In the genomic region with DNA sequence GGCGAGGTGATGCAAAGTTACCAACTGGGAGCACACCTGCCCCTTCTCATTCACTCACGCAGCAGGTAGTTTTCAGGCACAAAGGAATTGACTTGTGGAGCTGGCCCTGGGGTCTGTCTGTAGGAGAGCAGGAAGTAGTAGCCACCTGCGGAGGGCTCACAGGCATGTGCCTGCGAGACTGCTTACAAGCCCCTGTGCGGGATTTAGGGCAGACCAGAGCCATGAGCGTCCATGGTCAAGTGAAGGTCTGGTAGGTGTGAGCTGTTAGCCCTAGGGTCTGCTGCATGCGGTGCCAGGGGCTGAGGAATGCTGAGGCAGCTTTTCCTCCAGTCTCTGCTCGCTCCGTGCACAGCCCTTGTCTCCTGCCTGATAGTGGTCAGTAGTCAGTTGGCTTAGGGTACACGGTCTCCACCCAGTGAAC, we compare ENCODE assay signal across 14 cellular contexts. TPM values are rescaled to one million over a fixed set of nuclear protein-coding genes. Genes with fewer than 3 reads are reported as not detected.
DNase-seq lines count a peak whose midpoint lies in the region; ATAC-seq and TF ChIP-seq lines count a peak whose summit lies in the region.
"Had no signal": no experiment of that assay in that cellular context is flagged by ENCODE, and none has a peak within 500 bp of the region (broad histone marks: within the 10 kb centered on the region; RNA-seq: fewer than 3 reads in every experiment).

No MANE protein-coding gene starts in this region.

- no peaks in the 10 kb centered on the region for H4K20me1 ChIP-seq in PC-9 (ENCODE audit: insufficient read depth)

- H3K27ac Mint-ChIP-seq in T-helper 2 cell treated with Interferon-gamma antibody and Interleukin-4, amounts not matched to agents 5 μg/mL and 100 μg/mL, for 36 hours: peak overlapping the region; percentile 98
- peak overlapping the region; percentile 87 to 89 for H3K27ac Mint-ChIP-seq in stimulated activated naive CD8-positive, alpha-beta T cell treated with anti-CD3 and anti-CD28 coated beads, Interleukin-15, amount 100 ng/mL, for 72 hours

- no peak for ATAC-seq in stimulated activated naive CD8-positive, alpha-beta T cell treated with anti-CD3 and anti-CD28 coated beads, Interleukin-15, amount 100 ng/mL, for 72 hours

- intact Hi-C loops in esophagus muscularis mucosa (cut with DNase I) (no loop called here), PC-9 (cut with micrococcal nuclease; ENCODE audit: unreplicated experiment) (no loop called here)

- no TSS peak for BruUV-seq in PC-9 (replicated peaks; lab: Mats Ljungman, UMichigan)

- peaks cover 88% of the 10 kb centered on the region for H3K4me1 Mint-ChIP-seq in T-helper 2 cell treated with Interferon-gamma antibody and Interleukin-4, amounts not matched to agents 5 μg/mL and 100 μg/mL, for 36 hours (ENCODE audit: low read depth)
- peaks cover 92% of the 10 kb centered on the region for H3K4me1 Mint-ChIP-seq in stimulated activated naive CD8-positive, alpha-beta T cell treated with anti-CD3 and anti-CD28 coated beads, Interleukin-15, amount 100 ng/mL, for 72 hours

- no peak overlapping the region for H3K4me3 ChIP-seq in esophagus muscularis mucosa
- H3K4me3 ChIP-seq in PC-9: no peak overlapping the region
- H3K4me3 ChIP-seq: ovary, thoracic aorta had no signal

- 88% methylated on average over 10 of the region's 10 CpGs for WGBS in esophagus muscularis mucosa

- H3K9me2 ChIP-seq in PC-9 (ENCODE audit: insufficient read depth): no peaks in the 10 kb centered on the region

- no peaks in the 10 kb centered on the region for H3K9me3 Mint-ChIP-seq in T-helper 2 cell treated with Interferon-gamma antibody and Interleukin-4, amounts not matched to agents 5 μg/mL and 100 μg/mL, for 36 hours
- H3K9me3 Mint-ChIP-seq in stimulated activated naive CD8-positive, alpha-beta T cell treated with anti-CD3 and anti-CD28 coated beads, Interleukin-15, amount 100 ng/mL, for 72 hours: no peaks in the 10 kb centered on the region

- H3K27ac ChIP-seq in esophagus muscularis mucosa (replicated peaks in 1 of 4): peak overlapping the region in 3 of 4 donors; percentile 62 to 67 (median 66)
- H3K27ac ChIP-seq in PC-9: no peak overlapping the region
- H3K27ac ChIP-seq: ovary, RWPE1, WERI-Rb-1 had no signal

- peaks cover 51 to 79% (median 72%) of the 10 kb centered on the region in 4 donors for H3K4me1 ChIP-seq in esophagus muscularis mucosa
- peaks cover 32% of the 10 kb centered on the region for H3K4me1 ChIP-seq in PC-9 (replicated peaks; ENCODE audit: insufficient read depth)

- no peaks in the 10 kb centered on the region for H3K36me3 ChIP-seq in esophagus muscularis mucosa
- no peaks in the 10 kb centered on the region for H3K36me3 ChIP-seq in PC-9 (ENCODE audit: low read depth)
- H3K36me3 ChIP-seq: ovary, thoracic aorta, WERI-Rb-1 had no signal

- no peak for TF ChIP-seq POLR2A in esophagus muscularis mucosa (IDR thresholded peaks at IDR 0.05; ENCODE audit: low read depth)

- TF ChIP-seq CTCF in esophagus muscularis mucosa (IDR thresholded peaks at IDR 0.05): no peak
- no peak for TF ChIP-seq CTCF in PC-9 (conservative IDR thresholded peaks at IDR 0.05)

- peaks cover 41% of the 10 kb centered on the region for H3K36me3 Mint-ChIP-seq in T-helper 2 cell treated with Interferon-gamma antibody and Interleukin-4, amounts not matched to agents 5 μg/mL and 100 μg/mL, for 36 hours (ENCODE audit: low read depth)

- no peaks in the 10 kb centered on the region for H3K27me3 ChIP-seq in esophagus muscularis mucosa
- no peaks in the 10 kb centered on the region for H3K27me3 ChIP-seq in PC-9 (ENCODE audit: insufficient read depth, low read depth)
- H3K27me3 ChIP-seq: ovary had no signal

- H3K4me2 ChIP-seq in PC-9: no peak overlapping the region

- no peaks in the 10 kb centered on the region; the same call in 1 of the 2 replicates for H3F3A ChIP-seq in PC-9 (ENCODE audit: insufficient read depth, low read depth)

- POLR2A ChIA-PET in PC-9 (lab: Charles Lee; ENCODE audit: unreplicated experiment): no interaction called here

- no peaks in the 10 kb centered on the region for H3K9me3 ChIP-seq in esophagus muscularis mucosa
- no peaks in the 10 kb centered on the region for H3K9me3 ChIP-seq in PC-9 (ENCODE audit: insufficient read depth, low read depth)
- H3K9me3 ChIP-seq: ovary, thoracic aorta had no signal

- CTCF ChIA-PET in PC-9 (lab: Charles Lee): no interaction called here

- no peak for TF ChIP-seq EP300 in esophagus muscularis mucosa (IDR thresholded peaks at IDR 0.05)

- no peaks in the 10 kb centered on the region for H3K27me3 Mint-ChIP-seq in T-helper 2 cell treated with Interferon-gamma antibody and Interleukin-4, amounts not matched to agents 5 μg/mL and 100 μg/mL, for 36 hours (ENCODE audit: low read depth)
- no peaks in the 10 kb centered on the region for H3K27me3 Mint-ChIP-seq in stimulated activated naive CD8-positive, alpha-beta T cell treated with anti-CD3 and anti-CD28 coated beads, Interleukin-15, amount 100 ng/mL, for 72 hours

- H2AFZ ChIP-seq in PC-9: no peak overlapping the region

- H3K79me2 ChIP-seq in PC-9 (ENCODE audit: low read depth): peaks cover 70% of the 10 kb centered on the region

- DNase-seq in activated CD8-positive, alpha-beta memory T cell treated with anti-CD3 and anti-CD28 coated beads for 24 hours: peak; percentile 66
- DNase-seq in activated CD8-positive, alpha-beta memory T cell treated with anti-CD3 and anti-CD28 coated beads, Interleukin-2, amount 50 U/mL, for 4 hours: no peak
- DNase-seq in T-helper 2 cell treated with Interferon-gamma antibody and Interleukin-4, amounts not matched to agents 5 μg/mL and 100 μg/mL, for 36 hours (ENCODE audit: low spot score): no peak
- DNase-seq in esophagus muscularis mucosa (ENCODE audit: extremely low spot score): no peak
- no peak for DNase-seq in stimulated activated naive CD8-positive, alpha-beta T cell treated with anti-CD3 and anti-CD28 coated beads, Interleukin-15, amount 100 ng/mL, for 72 hours
- no peak for DNase-seq in PC-9
- no peak for DNase-seq in Ammon's horn (ENCODE audit: low spot score)
- DNase-seq in NCI-H446 (lab: John Stamatoyannopoulos, UW): no peak
- DNase-seq: NCI-H2029; ovary; stimulated activated CD4-positive, alpha-beta T cell treated with anti-CD3 and anti-CD28 coated beads, Interleukin-4, amount 100 ng/mL, for 1 hour; WERI-Rb-1 had no signal

- H3K4me3 Mint-ChIP-seq in T-helper 2 cell treated with Interferon-gamma antibody and Interleukin-4, amounts not matched to agents 5 μg/mL and 100 μg/mL, for 36 hours: peak overlapping the region; percentile 82
- peak overlapping the region; percentile 70 to 78 for H3K4me3 Mint-ChIP-seq in stimulated activated naive CD8-positive, alpha-beta T cell treated with anti-CD3 and anti-CD28 coated beads, Interleukin-15, amount 100 ng/mL, for 72 hours

RNA-seq across cellular contexts. Expression of gene INPP4A, which starts 18.9 kb away (rescaled TPM):
- total RNA-seq in esophagus muscularis mucosa: 10 to 100 TPM; 30.7 to 58.9 (median 39.4) TPM
- 50.5 and 52.9 TPM in 2 replicates for total RNA-seq in PC-9 (2021)
